In the genomic region with DNA sequence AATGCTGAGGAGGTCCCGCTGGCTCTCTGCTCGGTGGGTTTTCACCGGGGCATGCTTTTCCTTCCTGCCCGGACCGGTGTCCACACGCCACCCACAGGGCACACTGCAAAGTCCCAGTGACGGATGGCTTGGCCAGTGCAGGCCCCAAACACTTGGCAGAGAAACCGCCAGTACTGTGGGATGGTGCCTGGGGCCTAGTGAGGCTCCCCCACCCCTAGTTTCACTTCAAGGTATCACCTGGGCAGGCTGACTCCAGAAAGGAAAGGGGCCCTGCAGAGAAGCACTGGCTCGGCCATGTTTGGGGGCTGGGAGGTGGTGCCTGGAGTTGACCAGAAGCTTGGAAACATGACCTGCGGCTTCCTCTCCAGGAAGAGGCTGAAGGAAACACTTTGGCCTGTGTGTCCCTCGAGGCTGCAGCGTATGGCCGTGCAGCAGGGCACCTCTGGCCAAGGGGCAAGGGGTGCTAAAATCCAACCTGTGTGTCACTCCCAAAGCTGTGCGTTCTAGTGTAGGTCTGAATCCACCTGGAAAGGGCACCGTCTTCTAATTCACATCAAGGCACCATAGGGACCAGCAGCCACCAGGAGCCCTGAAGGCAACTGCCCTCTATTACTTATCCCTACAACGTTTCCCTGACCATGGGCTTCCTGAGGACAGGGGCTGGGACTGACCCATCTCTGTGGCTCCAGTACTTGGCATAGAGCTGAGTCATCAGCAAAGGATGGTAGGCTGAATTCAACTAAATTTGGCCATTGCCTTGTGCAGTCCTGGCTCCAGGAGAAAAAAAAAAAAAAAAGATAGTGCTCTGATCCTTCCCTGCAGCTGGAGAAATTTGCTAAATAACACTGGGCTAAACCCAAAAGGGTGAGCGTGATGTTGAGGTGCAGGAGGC, we compare ENCODE assay signal across 14 cellular contexts. TPM values are rescaled to one million over a fixed set of nuclear protein-coding genes. Genes with fewer than 3 reads are reported as not detected.
DNase-seq lines count a peak whose midpoint lies in the region; ATAC-seq and TF ChIP-seq lines count a peak whose summit lies in the region.
"Had no signal": no experiment of that assay in that cellular context is flagged by ENCODE, and none has a peak within 500 bp of the region (broad histone marks: within the 10 kb centered on the region; RNA-seq: fewer than 3 reads in every experiment).

No MANE protein-coding gene starts in this region.

- no peaks in the 10 kb centered on the region for H3K27me3 ChIP-seq in spleen (replicated peaks in 1 of 7)
- H3K27me3 ChIP-seq: gastrocnemius medialis, testis had no signal

- no peaks in the 10 kb centered on the region for H3K9me3 Mint-ChIP-seq in activated T-cell treated with anti-CD3 and anti-CD28 coated beads, Interleukin-2, amount 50 U/mL, for 24 hours
- H3K9me3 Mint-ChIP-seq in activated T-cell treated with anti-CD3 and anti-CD28 coated beads, Interleukin-2, amount 50 U/mL, for 4 hours, result no peaks in the 10 kb centered on the region
- H3K9me3 Mint-ChIP-seq: activated B cell treated with CpG ODN at 0.5 μM for 24 hours had no signal

- intact Hi-C loops in spleen (cut with DNase I; ENCODE audit: low total_unique reads), result no loop called here

- H3K4me1 ChIP-seq in spleen, result peaks cover 19 to 81% (median 49%) of the 10 kb centered on the region in 6 donors
- H3K4me1 ChIP-seq: gastrocnemius medialis had no signal

- no peak overlapping the region for H3K27ac Mint-ChIP-seq in activated T-cell treated with anti-CD3 and anti-CD28 coated beads, Interleukin-2, amount 50 U/mL, for 24 hours
- H3K27ac Mint-ChIP-seq: activated B cell treated with CpG ODN at 0.5 μM for 24 hours had no signal

- ATAC-seq in activated T-cell treated with anti-CD3 and anti-CD28 coated beads, Interleukin-2, amount 50 U/mL, for 4 hours, result no peak
- ATAC-seq in left lobe of liver (peak; percentile 20), HG03039 (IDR thresholded peaks at IDR 0.05; ENCODE audit: unreplicated experiment) (no peak), GM18907 (IDR thresholded peaks at IDR 0.05; ENCODE audit: unreplicated experiment) (no peak)

- H3K9me3 ChIP-seq in spleen, result no peaks in the 10 kb centered on the region
- H3K9me3 ChIP-seq: gastrocnemius medialis, testis had no signal

- WGBS in spleen, 5 donors, result 44 to 58% (median 55%) methylated on average over 16 to 17 of the region's 17 CpGs

- peaks cover 4% of the 10 kb centered on the region for H3K36me3 Mint-ChIP-seq in activated T-cell treated with anti-CD3 and anti-CD28 coated beads, Interleukin-2, amount 50 U/mL, for 24 hours (ENCODE audit: low read depth)
- peaks cover 7% of the 10 kb centered on the region for H3K36me3 Mint-ChIP-seq in activated T-cell treated with anti-CD3 and anti-CD28 coated beads, Interleukin-2, amount 50 U/mL, for 4 hours (ENCODE audit: insufficient read depth)

- H3K27ac ChIP-seq in spleen, result peak overlapping the region in 7 of 8 donors; percentile 48 to 84 (median 67)
- H3K27ac ChIP-seq: gastrocnemius medialis, testis had no signal

- no peaks in the 10 kb centered on the region for H3K27me3 Mint-ChIP-seq in activated T-cell treated with anti-CD3 and anti-CD28 coated beads, Interleukin-2, amount 50 U/mL, for 24 hours
- H3K27me3 Mint-ChIP-seq in activated T-cell treated with anti-CD3 and anti-CD28 coated beads, Interleukin-2, amount 50 U/mL, for 4 hours (ENCODE audit: low read depth), result no peaks in the 10 kb centered on the region
- H3K27me3 Mint-ChIP-seq: activated B cell treated with CpG ODN at 0.5 μM for 24 hours had no signal

- peaks cover 47% of the 10 kb centered on the region for H3K4me1 Mint-ChIP-seq in activated T-cell treated with anti-CD3 and anti-CD28 coated beads, Interleukin-2, amount 50 U/mL, for 24 hours (ENCODE audit: low read depth)
- H3K4me1 Mint-ChIP-seq in activated T-cell treated with anti-CD3 and anti-CD28 coated beads, Interleukin-2, amount 50 U/mL, for 4 hours (ENCODE audit: low read depth), result peaks cover 42% of the 10 kb centered on the region

- DNase-seq in activated T-cell treated with anti-CD3 and anti-CD28 coated beads, Interleukin-2, amount 50 U/mL, for 24 hours, result peak; percentile 28
- DNase-seq in activated T-cell treated with anti-CD3 and anti-CD28 coated beads, Interleukin-2, amount 50 U/mL, for 4 hours, result no peak
- DNase-seq in activated naive CD4-positive, alpha-beta T cell treated with anti-CD3 and anti-CD28 coated beads, Interleukin-2, amount 50 U/mL, for 16 hours, result peak; percentile 6
- DNase-seq in left lobe of liver (ENCODE audit: low spot score) (no peak), spleen (peak; percentile 75), pons (ENCODE audit: low spot score) (no peak)
- DNase-seq: activated B cell treated with CpG ODN at 0.5 μM for 24 hours, testis had no signal

- TF ChIP-seq POLR2A in spleen (IDR thresholded peaks at IDR 0.05), result no peak

- no peak overlapping the region for H3K4me3 Mint-ChIP-seq in activated T-cell treated with anti-CD3 and anti-CD28 coated beads, Interleukin-2, amount 50 U/mL, for 24 hours
- H3K4me3 Mint-ChIP-seq in activated T-cell treated with anti-CD3 and anti-CD28 coated beads, Interleukin-2, amount 50 U/mL, for 4 hours, result no peak overlapping the region

- TF ChIP-seq CTCF in spleen (IDR thresholded peaks at IDR 0.05 in 8 of 11, conservative IDR thresholded peaks at IDR 0.05 in 3 of 11), result no peak

- H3K4me3 ChIP-seq in spleen, result peak overlapping the region in 1 of 8 donors; percentile 50
- H3K4me3 ChIP-seq: gastrocnemius medialis, smooth muscle cell, testis had no signal

- H3K36me3 ChIP-seq in spleen, result peaks cover 0 to 37% (median 7%) of the 10 kb centered on the region in 6 donors
- H3K36me3 ChIP-seq: gastrocnemius medialis had no signal

RNA-seq across cellular contexts. Expression of gene TPBGL, which starts 22.6 kb away (rescaled TPM):
- under 1 TPM; 0.22 to 0.47 (median 0.40) TPM for total RNA-seq in activated T-cell treated with anti-CD3 and anti-CD28 coated beads, Interleukin-2, amount 50 U/mL, for 4 hours
- total RNA-seq in left lobe of liver (not detected), spleen (under 1 TPM in 4 of 7 donors, not detected in 3; 0.16 to 0.59 (median 0.23) TPM)
- under 1 TPM; 0.10 to 0.15 (median 0.11) TPM for polyA plus RNA-seq in spleen
- total RNA-seq: activated B cell treated with CpG ODN at 0.5 μM for 24 hours, gastrocnemius medialis had no signal
- polyA plus RNA-seq: keratinocyte, neural cell had no signal

Comparison
In these comparisons a context has a peak if more than half of its experiments do, and no peak if none do; other contexts are left out.
1. DNase-seq: peak in activated T-cell treated with anti-CD3 and anti-CD28 coated beads, Interleukin-2, amount 50 U/mL, for 24 hours (single experiment), activated naive CD4-positive, alpha-beta T cell treated with anti-CD3 and anti-CD28 coated beads, Interleukin-2, amount 50 U/mL, for 16 hours (single experiment) and spleen (single experiment); none in activated T-cell treated with anti-CD3 and anti-CD28 coated beads, Interleukin-2, amount 50 U/mL, for 4 hours (single experiment), left lobe of liver (single experiment) and pons (single experiment).